Comparison of ENCODE assay signal across 1 cellular context in genomic region chr2:73133566-73134227, GRCh38.
TF ChIP-seq lines count a peak whose summit lies in the region.

No MANE protein-coding gene starts in this region.

TF ChIP-seq in HepG2, 621 proteins besides CTCF, POLR2A, EP300 and RAD21:
- TF ChIP-seq REXO4 (CRISPR knock-in tag; IDR thresholded peaks at IDR 0.05; ENCODE audit: borderline replicate concordance) (no peak), ZNF850 (CRISPR knock-in tag; conservative IDR thresholded peaks at IDR 0.05) (no peak), ZNF496 (CRISPR knock-in tag; IDR thresholded peaks at IDR 0.05; ENCODE audit: insufficient replicate concordance) (no peak), ZEB1 (IDR thresholded peaks at IDR 0.05; ENCODE audit: insufficient replicate concordance, low read depth) (no peak), MTF1 (CRISPR knock-in tag; IDR thresholded peaks at IDR 0.05) (no peak), ZNF589 (CRISPR knock-in tag; conservative IDR thresholded peaks at IDR 0.05) (no peak), PBX2 (CRISPR knock-in tag; IDR thresholded peaks at IDR 0.05) (no peak), ZFYVE20 (CRISPR knock-in tag; IDR thresholded peaks at IDR 0.05; ENCODE audit: borderline replicate concordance, low read depth) (no peak), MZF1 (CRISPR knock-in tag; IDR thresholded peaks at IDR 0.05; ENCODE audit: borderline replicate concordance) (no peak), SMARCC2 (IDR thresholded peaks at IDR 0.05) (no peak), KAT2B (IDR thresholded peaks at IDR 0.05; ENCODE audit: borderline replicate concordance, low read depth, low read length) (no peak), NFE2L1 (CRISPR knock-in tag; IDR thresholded peaks at IDR 0.05; ENCODE audit: borderline replicate concordance) (no peak), ZNF883 (CRISPR knock-in tag; IDR thresholded peaks at IDR 0.05; ENCODE audit: not compliant biosample characterization) (no peak), TMF1 (CRISPR knock-in tag; IDR thresholded peaks at IDR 0.05; ENCODE audit: low read depth) (no peak)
